In the genomic region with DNA sequence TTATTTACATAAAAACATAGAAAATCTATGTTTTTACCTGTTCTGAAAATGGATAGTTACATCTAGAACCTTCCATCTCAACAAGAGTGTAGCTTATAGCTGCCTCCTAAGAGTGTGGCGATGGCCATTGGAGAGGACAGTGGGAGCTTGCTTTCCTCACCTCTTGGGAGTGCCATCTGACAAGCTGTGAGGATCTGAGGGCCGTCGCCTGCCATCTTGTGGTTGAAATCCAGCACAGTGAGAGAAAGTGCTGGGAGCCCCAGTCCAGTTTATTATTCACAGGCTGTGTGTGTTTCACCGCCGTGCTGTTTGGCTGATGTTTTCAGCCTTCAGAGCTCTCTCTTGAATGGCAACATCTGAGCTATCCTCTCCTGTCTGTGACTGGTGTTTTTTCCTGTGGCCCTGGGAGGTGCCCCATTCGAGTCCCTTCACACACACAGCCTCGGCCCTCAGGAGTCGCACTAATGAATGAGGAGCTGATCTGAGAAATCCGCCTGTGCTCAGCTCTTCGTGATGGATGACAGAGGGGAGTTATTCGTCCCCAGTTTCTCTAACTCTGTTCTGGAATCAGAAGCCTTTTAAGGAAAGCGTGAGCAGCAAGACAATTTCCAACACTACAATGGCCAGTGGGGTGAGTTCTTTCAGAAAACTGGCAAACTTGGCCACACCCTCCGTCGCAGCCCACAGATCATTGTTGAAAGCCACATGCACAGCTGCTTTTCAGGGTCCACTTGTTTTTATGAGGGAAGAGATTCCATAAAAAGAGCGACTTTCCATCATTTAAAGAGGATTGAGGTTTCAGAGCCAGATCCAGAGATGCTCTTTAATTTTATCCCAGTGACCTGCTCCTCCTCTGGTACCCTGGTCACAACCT, we compare ENCODE assay signal across 8 cellular contexts.
DNase-seq lines count a peak whose midpoint lies in the region; ATAC-seq, FAIRE-seq and TF ChIP-seq lines count a peak whose summit lies in the region.

No MANE protein-coding gene starts in this region.

- TF ChIP-seq POLR2A in A549 (IDR thresholded peaks at IDR 0.05; ENCODE audit: low read length) (no peak), HepG2 (IDR thresholded peaks at IDR 0.05; ENCODE audit: insufficient read depth in 1 of 2, low read depth in 2 of 2, low read length in 2 of 2) (no peak), tibial nerve (IDR thresholded peaks at IDR 0.05) (no peak)

- no peak overlapping the region for H3K4me3 ChIP-seq in A549
- H3K4me3 ChIP-seq in HepG2 (replicated peaks in 1 of 3; ENCODE audit: insufficient read depth in 1 of 3, low read depth in 2 of 3, low read length in 3 of 3) = no peak overlapping the region
- no peak overlapping the region for H3K4me3 ChIP-seq in tibial nerve

- TF ChIP-seq EP300 in A549 (IDR thresholded peaks at IDR 0.05) = no peak
- TF ChIP-seq EP300 in HepG2 (IDR thresholded peaks at IDR 0.05; ENCODE audit: low read depth in 2 of 2, low read length in 2 of 2) = no peak
- no peak for TF ChIP-seq EP300 in HepG2 (CRISPR knock-in tag; IDR thresholded peaks at IDR 0.05; ENCODE audit: borderline replicate concordance)
- TF ChIP-seq EP300 in tibial nerve (IDR thresholded peaks at IDR 0.05) = no peak

- no TSS peak for BruUV-seq in HepG2 (replicated peaks; lab: Mats Ljungman, UMichigan)

- POLR2A ChIA-PET in A549 (lab: Yijun Ruan, JAX) = no interaction called here
- POLR2A ChIA-PET in HepG2 (lab: Yijun Ruan, JAX) = no interaction called here

- H3K9ac ChIP-seq in HepG2 (ENCODE audit: insufficient read depth, low read depth, low read length) = no peak overlapping the region

- no peak for FAIRE-seq in A549 (lab: Jason Lieb, UNC)
- peak; percentile 81 for FAIRE-seq in HepG2 (lab: Jason Lieb, UNC)

- in situ Hi-C loops in KBM-7 (cut with MboI; ENCODE audit: low pct_unique_long_range_greater_than_20kb, low sequenced_read_pairs) = loop anchor here (25.0 kb wide), 1 partner anchor 222 kb away; no protein-coding TSS in a partner anchor
- in situ Hi-C loops in HepG2 (cut with HindIII; ENCODE audit: extremely low pct_ligation_motif_present, low pct_unique_long_range_greater_than_20kb) = loop anchor here (5.0 kb wide), 1 partner anchor 227 kb away; no protein-coding TSS in a partner anchor

- H4K20me1 ChIP-seq in HepG2 (ENCODE audit: insufficient read depth, low read length) = no peaks in the 10 kb centered on the region

- H3K4me2 ChIP-seq in A549 (peak overlapping the region; percentile 30; the same call in 1 of the 3 replicates), HepG2 (ENCODE audit: low read depth, low read length) (no peak overlapping the region)

- CTCF ChIA-PET in A549 (lab: Yijun Ruan, JAX) (interaction anchor here (0.6 to 6.0 kb wide), 48 partner anchors 9 to 1688 kb away, joined by 3 to 41 read pairs (median 4); partner anchors contain the start of genes C5orf22, DROSHA and PDZD2), HepG2 (lab: Yijun Ruan, JAX; ENCODE audit: low intra/inter-chr PET ratio, low total read pairs) (interaction anchor here (2.1 kb wide), 1 partner anchor 228 kb away, joined by 18 read pairs; no protein-coding TSS in a partner anchor)

- DNase-seq in A549 (ENCODE audit: low read depth in 1 of 2, low spot score in 1 of 2) = peak; percentile 81 to 83
- peak; percentile 55 for DNase-seq in KBM-7
- DNase-seq in RPMI8226 = peak; percentile 53
- DNase-seq in dermis microvascular lymphatic vessel endothelial cell (ENCODE audit: low read depth in 2 of 2) = peak; percentile 44 to 69
- peak; percentile 52 for DNase-seq in HepG2 (ENCODE audit: low spot score)
- DNase-seq in tibial nerve (ENCODE audit: low spot score in 2 of 2) = peak; percentile 40 to 74

- H3K36me3 ChIP-seq in HepG2 (replicated peaks in 1 of 2; ENCODE audit: control insufficient read depth in 1 of 2, insufficient read depth in 2 of 2, low read length in 2 of 2) (no peaks in the 10 kb centered on the region), tibial nerve (no peaks in the 10 kb centered on the region)

- TF ChIP-seq CTCF in A549 (IDR thresholded peaks at IDR 0.05) (peak; percentile 86), GM12873 (IDR thresholded peaks at IDR 0.05; ENCODE audit: insufficient read depth, low read depth, low read length, missing control alignments) (peak; percentile 65), HepG2 (CRISPR knock-in tag; IDR thresholded peaks at IDR 0.05) (peak; percentile 75), tibial nerve (IDR thresholded peaks at IDR 0.05) (peak; percentile 45 to 81 (median 66))

- H3K27ac ChIP-seq in A549 (peak overlapping the region in 1 of 2 experiments; percentile 25; a peak in 3 of 6 replicates), HepG2 (ENCODE audit: extremely low read length, insufficient read depth, low read length) (no peak overlapping the region), tibial nerve (peak overlapping the region in 1 of 4 donors; percentile 37)

- ATAC-seq in A549 (peak; percentile 92 to 97), HepG2 (peak; percentile 99), HG03521 (IDR thresholded peaks at IDR 0.05; ENCODE audit: unreplicated experiment) (no peak)

- peaks cover 16% of the 10 kb centered on the region for H3K4me1 ChIP-seq in A549
- H3K4me1 ChIP-seq in HepG2 (ENCODE audit: insufficient read depth, low read length) = no peaks in the 10 kb centered on the region
- H3K4me1 ChIP-seq in tibial nerve = peaks cover 0 to 9% (median 0%) of the 10 kb centered on the region in 4 donors

- no peak overlapping the region for H2AFZ ChIP-seq in HepG2 (ENCODE audit: low read length)

- H3K9me3 ChIP-seq in A549 = no peaks in the 10 kb centered on the region
- no peaks in the 10 kb centered on the region for H3K9me3 ChIP-seq in HepG2 (ENCODE audit: low read length)
- no peaks in the 10 kb centered on the region for H3K9me3 ChIP-seq in tibial nerve

- intact Hi-C loops in HepG2 (cut with micrococcal nuclease; ENCODE audit: unreplicated experiment) = loop anchor here (1.0 kb wide), 1 partner anchor 228 kb away; no protein-coding TSS in a partner anchor

- peaks cover 0 to 25% of the 10 kb centered on the region in 2 experiments; a peak in 2 of 5 replicates for H3K27me3 ChIP-seq in HepG2 (ENCODE audit: control insufficient read depth in 1 of 2, insufficient read depth in 2 of 2, low read length in 2 of 2)
- no peaks in the 10 kb centered on the region for H3K27me3 ChIP-seq in tibial nerve

- WGBS in A549 (ENCODE audit: missing lambda C conversion rate) = 31% methylated on average over 14 of the region's 15 CpGs
- WGBS in HepG2 (ENCODE audit: low lambda C conversion rate) = 27% methylated on average over 6 of the region's 15 CpGs
- WGBS in tibial nerve, 2 donors = 42 to 45% methylated on average over 15 of the region's 15 CpGs

- H3K79me2 ChIP-seq in HepG2 (ENCODE audit: insufficient read depth, low read length) = no peaks in the 10 kb centered on the region

- TF ChIP-seq RAD21 in A549 (conservative IDR thresholded peaks at IDR 0.05 in 1 of 2, IDR thresholded peaks at IDR 0.05 in 1 of 2) (peak; percentile 86 to 88), HepG2 (CRISPR knock-in tag; IDR thresholded peaks at IDR 0.05) (peak; percentile 77)

TF ChIP-seq in A549, 52 proteins besides CTCF, POLR2A, EP300 and RAD21:
- TF ChIP-seq HES2 (IDR thresholded peaks at IDR 0.05) = no peak
- TF ChIP-seq, protein P1, sequence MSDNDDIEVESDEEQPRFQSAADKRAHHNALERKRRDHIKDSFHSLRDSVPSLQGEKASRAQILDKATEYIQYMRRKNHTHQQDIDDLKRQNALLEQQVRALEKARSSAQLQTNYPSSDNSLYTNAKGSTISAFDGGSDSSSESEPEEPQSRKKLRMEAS (IDR thresholded peaks at IDR 0.05) = peak; percentile 38; the same call in 1 of the 2 replicates
- TF ChIP-seq ZNF302 (CRISPR knock-in tag; IDR thresholded peaks at IDR 0.05) = no peak
- peak; percentile 88 for TF ChIP-seq SMC3 (IDR thresholded peaks at IDR 0.05)

TF ChIP-seq in HepG2, 621 proteins besides CTCF, POLR2A, EP300 and RAD21 (continues in another document):
- no peak for TF ChIP-seq ZNF142 (CRISPR knock-in tag; IDR thresholded peaks at IDR 0.05)
- TF ChIP-seq ATF7-NPFF (CRISPR knock-in tag; IDR thresholded peaks at IDR 0.05; ENCODE audit: low read depth) = no peak
- TF ChIP-seq MTF1 (CRISPR knock-in tag; IDR thresholded peaks at IDR 0.05) = no peak
- TF ChIP-seq STAG1 (CRISPR knock-in tag; IDR thresholded peaks at IDR 0.05) = peak; percentile 79
